In the genomic region with DNA sequence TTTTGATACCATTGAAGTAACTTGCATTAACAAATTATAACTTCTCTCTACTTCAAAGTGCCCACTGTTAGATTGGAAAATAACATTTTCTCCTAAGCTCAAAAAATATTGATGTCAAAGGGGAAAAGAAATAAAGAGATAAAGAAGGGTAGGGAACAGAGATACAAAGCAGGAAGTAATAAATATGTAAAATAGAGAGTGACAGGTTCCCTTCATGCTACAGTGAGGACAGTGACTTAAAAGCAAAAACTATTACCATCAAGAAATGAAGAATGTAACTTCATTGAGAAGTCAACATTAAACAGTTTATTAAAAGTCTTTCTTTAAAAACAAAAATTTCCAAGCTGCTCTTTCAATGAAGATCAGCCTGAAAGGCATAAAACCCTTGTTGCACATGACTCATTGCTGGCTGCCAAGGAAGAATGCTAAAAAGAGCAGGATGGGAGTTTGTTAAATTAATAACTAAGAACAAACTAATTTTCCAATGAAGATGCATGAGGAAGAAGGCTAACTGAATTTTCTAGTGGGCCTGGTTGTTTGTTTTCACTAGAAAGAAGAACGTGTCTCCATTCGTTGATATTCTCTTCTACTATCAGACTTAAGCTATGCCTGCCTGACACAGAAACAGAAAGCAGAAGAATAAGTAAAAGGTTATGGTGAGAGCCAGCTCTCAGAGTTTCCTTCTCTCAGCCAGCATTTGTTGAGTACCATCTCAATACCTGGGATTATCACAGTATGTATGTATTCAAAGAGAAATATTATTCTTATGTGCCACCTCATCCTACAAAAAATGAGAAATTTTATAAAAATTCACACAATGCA, we compare ENCODE assay signal across 12 cellular contexts.
DNase-seq lines count a peak whose midpoint lies in the region; ATAC-seq lines count a peak whose summit lies in the region.
"Had no signal": no experiment of that assay in that cellular context is flagged by ENCODE, and none has a peak within 500 bp of the region (broad histone marks: within the 10 kb centered on the region; RNA-seq: fewer than 3 reads in every experiment).

No MANE protein-coding gene starts in this region.

- peak overlapping the region; percentile 41; the same call in 1 of the 2 replicates for H3K4me3 ChIP-seq in ACC112 (ENCODE audit: low read depth, low read length)
- H3K4me3 ChIP-seq: skin epidermis had no signal

- H3K4me1 Mint-ChIP-seq in activated naive CD4-positive, alpha-beta T cell treated with anti-CD3 and anti-CD28 coated beads, Interleukin-2, amount 10 ng/mL, durations not matched to agents 7 days and 5 days = no peaks in the 10 kb centered on the region

- no peaks in the 10 kb centered on the region for H3K79me2 ChIP-seq in ACC112 (ENCODE audit: control insufficient read depth, insufficient read depth, low read length, unreplicated experiment)

- H3K36me3 Mint-ChIP-seq in activated naive CD4-positive, alpha-beta T cell treated with anti-CD3 and anti-CD28 coated beads, Interleukin-2, amount 10 ng/mL, durations not matched to agents 7 days and 5 days = no peaks in the 10 kb centered on the region

- H3K4me1 ChIP-seq in ACC112 (ENCODE audit: control insufficient read depth, insufficient read depth, low read length, unreplicated experiment) = peaks cover 73% of the 10 kb centered on the region

- DNase-seq in RPMI7951 (ENCODE audit: low read depth) = peak; percentile 40
- no peak for DNase-seq in amygdala (lab: John Stamatoyannopoulos, UW)
- no peak for DNase-seq in activated naive CD4-positive, alpha-beta T cell treated with anti-CD3 and anti-CD28 coated beads, Interleukin-2, amount 10 ng/mL, durations not matched to agents 7 days and 5 days
- DNase-seq in activated CD8-positive, alpha-beta memory T cell treated with anti-CD3 and anti-CD28 coated beads, Interleukin-2, amount 50 U/mL, for 48 hours = no peak
- DNase-seq: kidney, NCI-H1417 treated with DMSO at 0.1 percent for 48 hours had no signal

- ATAC-seq in GM19351 (IDR thresholded peaks at IDR 0.05; ENCODE audit: unreplicated experiment) (peak; percentile 84), HG02938 (IDR thresholded peaks at IDR 0.05; ENCODE audit: unreplicated experiment) (peak; percentile 70), HG02970 (IDR thresholded peaks at IDR 0.05; ENCODE audit: low FRiP score, unreplicated experiment) (no peak)

- CTCF ChIA-PET in activated naive CD4-positive, alpha-beta T cell treated with anti-CD3 and anti-CD28 coated beads, Interleukin-2, amount 10 ng/mL, durations not matched to agents 7 days and 5 days (lab: Charles Lee) = no interaction called here

- peak overlapping the region; percentile 97 for H3K27ac ChIP-seq in ACC112 (ENCODE audit: low read depth, low read length)

- H3K27me3 Mint-ChIP-seq in activated naive CD4-positive, alpha-beta T cell treated with anti-CD3 and anti-CD28 coated beads, Interleukin-2, amount 10 ng/mL, durations not matched to agents 7 days and 5 days = no peaks in the 10 kb centered on the region
- H3K27me3 Mint-ChIP-seq: dendritic cell treated with granulocyte-macrophage colony-stimulating factor and Interleukin-4, amounts not matched to agents 40 ng/mL and 50 ng/mL, for 4 days had no signal

- H3K27me3 ChIP-seq in ACC112 (ENCODE audit: insufficient read depth, low read length) = no peaks in the 10 kb centered on the region

- no peak overlapping the region for H3K4me3 Mint-ChIP-seq in activated naive CD4-positive, alpha-beta T cell treated with anti-CD3 and anti-CD28 coated beads, Interleukin-2, amount 10 ng/mL, durations not matched to agents 7 days and 5 days
- H3K4me3 Mint-ChIP-seq: dendritic cell treated with granulocyte-macrophage colony-stimulating factor and Interleukin-4, amounts not matched to agents 40 ng/mL and 50 ng/mL, for 4 days had no signal

- H2AFZ ChIP-seq in ACC112 (ENCODE audit: low read length, unreplicated experiment) = peak overlapping the region; percentile 26

- H3K9me3 Mint-ChIP-seq in activated naive CD4-positive, alpha-beta T cell treated with anti-CD3 and anti-CD28 coated beads, Interleukin-2, amount 10 ng/mL, durations not matched to agents 7 days and 5 days = no peaks in the 10 kb centered on the region
- H3K9me3 Mint-ChIP-seq: dendritic cell treated with granulocyte-macrophage colony-stimulating factor and Interleukin-4, amounts not matched to agents 40 ng/mL and 50 ng/mL, for 4 days had no signal

- no peaks in the 10 kb centered on the region for H3K36me3 ChIP-seq in ACC112 (ENCODE audit: insufficient read depth, low read length)

- H3K27ac Mint-ChIP-seq in activated naive CD4-positive, alpha-beta T cell treated with anti-CD3 and anti-CD28 coated beads, Interleukin-2, amount 10 ng/mL, durations not matched to agents 7 days and 5 days = no peak overlapping the region
- H3K27ac Mint-ChIP-seq: dendritic cell treated with granulocyte-macrophage colony-stimulating factor and Interleukin-4, amounts not matched to agents 40 ng/mL and 50 ng/mL, for 4 days had no signal
